ENCODE assay signal across 8 cellular contexts in genomic region chr12:120200364-120200817, GRCh38. TPM values are rescaled to one million over a fixed set of nuclear protein-coding genes. Genes with fewer than 3 reads are reported as not detected.
DNase-seq lines count a peak whose midpoint lies in the region; ATAC-seq and TF ChIP-seq lines count a peak whose summit lies in the region.
"Not testable (repeated sequence)": the region's sequence is repeated elsewhere in the genome, so short reads cannot be mapped to it uniquely, and the experiment has no call there.

No MANE protein-coding gene starts in this region.

- H3K27me3 ChIP-seq in AG04450 (ENCODE audit: control insufficient read depth, insufficient read depth, low read length); iPS-15b (ENCODE audit: control insufficient read depth, insufficient read depth, low read length); spleen (replicated peaks in 1 of 7): not testable (repeated sequence)

- TF ChIP-seq CTCF in AG04450 (IDR thresholded peaks at IDR 0.05; ENCODE audit: low read depth, low read length); HFF-Myc (IDR thresholded peaks at IDR 0.05; ENCODE audit: low read depth, low read length, missing control alignments); spleen (IDR thresholded peaks at IDR 0.05 in 8 of 11, conservative IDR thresholded peaks at IDR 0.05 in 3 of 11): not testable (repeated sequence)

- H3K27me3 Mint-ChIP-seq in activated naive CD8-positive, alpha-beta T cell treated with anti-CD3 and anti-CD28 coated beads for 36 hours = peaks cover 12% of the 10 kb centered on the region
- H3K27me3 Mint-ChIP-seq in effector memory CD8-positive, alpha-beta T cell; naive thymus-derived CD8-positive, alpha-beta T cell: not testable (repeated sequence)

- not testable (repeated sequence) for ATAC-seq in effector memory CD8-positive, alpha-beta T cell (replicated peaks); naive thymus-derived CD8-positive, alpha-beta T cell

- H3K4me3 ChIP-seq in AG04450 (ENCODE audit: low read depth, low read length) (peak overlapping the region; percentile 75), HFF-Myc (replicated peaks; ENCODE audit: low read depth, low read length) (peak overlapping the region; percentile 96), SK-N-MC (peak overlapping the region; percentile 89), iPS-15b (ENCODE audit: low read depth, low read length) (peak overlapping the region; percentile 100), spleen (peak overlapping the region; percentile 82 to 99 (median 96))

- H3K36me3 Mint-ChIP-seq in activated naive CD8-positive, alpha-beta T cell treated with anti-CD3 and anti-CD28 coated beads for 36 hours = peaks cover 58% of the 10 kb centered on the region
- peaks cover 62% of the 10 kb centered on the region for H3K36me3 Mint-ChIP-seq in effector memory CD8-positive, alpha-beta T cell (ENCODE audit: insufficient read depth)
- H3K36me3 Mint-ChIP-seq in naive thymus-derived CD8-positive, alpha-beta T cell = peaks cover 0 to 31% (median 10%) of the 10 kb centered on the region in 3 donors

- H3K36me3 ChIP-seq in SK-N-MC (ENCODE audit: insufficient read depth, low read length) (peaks cover 49% of the 10 kb centered on the region), iPS-15b (ENCODE audit: control insufficient read depth, insufficient read depth, low read length) (peaks cover 38% of the 10 kb centered on the region), spleen (peaks cover 0 to 45% (median 40%) of the 10 kb centered on the region in 6 donors)

- WGBS in spleen, 5 donors = 1 to 6% (median 2%) methylated on average over 17 of the region's 17 CpGs

- H3K4me1 Mint-ChIP-seq in activated naive CD8-positive, alpha-beta T cell treated with anti-CD3 and anti-CD28 coated beads for 36 hours = peaks cover 44% of the 10 kb centered on the region
- peaks cover 24 to 32% of the 10 kb centered on the region in 2 donors for H3K4me1 Mint-ChIP-seq in effector memory CD8-positive, alpha-beta T cell (ENCODE audit: low read depth in 2 of 2)
- peaks cover 12 to 45% (median 33%) of the 10 kb centered on the region in 4 donors for H3K4me1 Mint-ChIP-seq in naive thymus-derived CD8-positive, alpha-beta T cell

- not testable (repeated sequence) for H3K4me1 ChIP-seq in iPS-15b (ENCODE audit: control insufficient read depth, insufficient read depth, low read length)
- peaks cover 22 to 67% (median 57%) of the 10 kb centered on the region in 6 donors for H3K4me1 ChIP-seq in spleen

- intact Hi-C loops in spleen (cut with DNase I; ENCODE audit: low total_unique reads) = not testable (repeated sequence)

- H3K9me3 ChIP-seq in AG04450 (ENCODE audit: control insufficient read depth, insufficient read depth, low read length); SK-N-MC (ENCODE audit: low read depth, low read length); iPS-15b (ENCODE audit: control insufficient read depth, insufficient read depth, low read length); spleen: not testable (repeated sequence)

- POLR2A ChIA-PET in AG04450 (lab: Yijun Ruan, JAX) = interaction anchor here (0.9 to 4.2 kb wide), 23 partner anchors 9 to 113 kb away, joined by 3 to 149 read pairs (median 10); partner anchors contain the start of genes PXN, RAB35, RNU4-1 and RNU4-2
- POLR2A ChIA-PET in naive thymus-derived CD8-positive, alpha-beta T cell (lab: Charles Lee) = interaction anchor here (1.0 to 6.5 kb wide), 26 partner anchors 9 to 705 kb away, joined by 3 to 134 read pairs (median 6); partner anchors contain the start of genes BICDL1, DYNLL1, MLEC and POP5

- H3K4me3 Mint-ChIP-seq in activated naive CD8-positive, alpha-beta T cell treated with anti-CD3 and anti-CD28 coated beads for 36 hours = peak overlapping the region; percentile 92
- peak overlapping the region; percentile 96 for H3K4me3 Mint-ChIP-seq in effector memory CD8-positive, alpha-beta T cell
- peak overlapping the region; percentile 92 to 99 (median 98) for H3K4me3 Mint-ChIP-seq in naive thymus-derived CD8-positive, alpha-beta T cell

- H3K27ac ChIP-seq in AG04450 (ENCODE audit: low read depth, low read length) (peak overlapping the region; percentile 75), SK-N-MC (peak overlapping the region; percentile 96), spleen (peak overlapping the region; percentile 78 to 96 (median 89))

- not testable (repeated sequence) for H3K9me3 Mint-ChIP-seq in activated naive CD8-positive, alpha-beta T cell treated with anti-CD3 and anti-CD28 coated beads for 36 hours; effector memory CD8-positive, alpha-beta T cell; naive thymus-derived CD8-positive, alpha-beta T cell

- H3K27ac Mint-ChIP-seq in activated naive CD8-positive, alpha-beta T cell treated with anti-CD3 and anti-CD28 coated beads for 36 hours = peak overlapping the region; percentile 99
- peak overlapping the region; percentile 96 to 99 for H3K27ac Mint-ChIP-seq in effector memory CD8-positive, alpha-beta T cell
- H3K27ac Mint-ChIP-seq in naive thymus-derived CD8-positive, alpha-beta T cell = peak overlapping the region; percentile 92 to 99 (median 98)

- CTCF ChIA-PET in AG04450 (lab: Charles Lee) = interaction anchor here (0.7 to 6.0 kb wide), 19 partner anchors 9 to 81 kb away, joined by 3 to 62 read pairs (median 9); partner anchors contain the start of gene PXN

- not testable (repeated sequence) for DNase-seq in AG04450 (ENCODE audit: low read depth, low spot score); HFF-Myc (ENCODE audit: extremely low read depth, low read depth); SK-N-MC (ENCODE audit: low read depth, low spot score); activated naive CD8-positive, alpha-beta T cell treated with anti-CD3 and anti-CD28 coated beads for 36 hours; effector memory CD8-positive, alpha-beta T cell; naive thymus-derived CD8-positive, alpha-beta T cell; spleen

- TF ChIP-seq POLR2A in spleen (IDR thresholded peaks at IDR 0.05) = not testable (repeated sequence)

- H3K9ac ChIP-seq in SK-N-MC (ENCODE audit: insufficient read length) = peak overlapping the region; percentile 97
- peak overlapping the region; percentile 100 for H3K9ac ChIP-seq in iPS-15b (ENCODE audit: low read depth, low read length)

RNA-seq across cellular contexts. Expression of gene RPLP0, which starts 0.5 kb away (rescaled TPM):
- polyA plus RNA-seq in AG04450 (2011; rRNA removed) (4,854 and 5,695 TPM in 2 replicates), spleen (1,000 to 10,000 TPM; 3,423 to 5,071 (median 3,908) TPM)
- polyA minus RNA-seq in AG04450 (2011; rRNA and poly(A)+ RNA removed) = 2,992 and 3,454 TPM in 2 replicates
- 1,000 to 10,000 TPM; 3,852 to 4,173 TPM for total RNA-seq in activated naive CD8-positive, alpha-beta T cell treated with anti-CD3 and anti-CD28 coated beads for 36 hours
- total RNA-seq in naive thymus-derived CD8-positive, alpha-beta T cell = 1,000 to 10,000 TPM; 1,511 to 1,568 TPM
- 1,000 to 10,000 TPM; 1,821 to 2,320 (median 1,964) TPM for polyA plus RNA-seq in naive thymus-derived CD8-positive, alpha-beta T cell
- total RNA-seq in spleen = 1,000 to 10,000 TPM; 1,023 to 1,741 (median 1,286) TPM

RNA-seq across cellular contexts. Expression of gene GCN1, which starts 5.9 kb away (rescaled TPM):
- polyA plus RNA-seq in AG04450 (2011; rRNA removed) = 44.5 and 50.4 TPM in 2 replicates
- polyA minus RNA-seq in AG04450 (2011; rRNA and poly(A)+ RNA removed) = 144 and 184 TPM in 2 replicates
- 100 to 1,000 TPM; 143 to 146 TPM for total RNA-seq in activated naive CD8-positive, alpha-beta T cell treated with anti-CD3 and anti-CD28 coated beads for 36 hours
- 100 to 1,000 TPM; 132 to 133 TPM for total RNA-seq in naive thymus-derived CD8-positive, alpha-beta T cell
- polyA plus RNA-seq in naive thymus-derived CD8-positive, alpha-beta T cell = 10 to 100 TPM; 14.9 to 28.3 (median 23.8) TPM
- 100 to 1,000 TPM in 4 of 7 donors, 10 to 100 TPM in 3; 91.6 to 131 (median 106) TPM for total RNA-seq in spleen
- 10 to 100 TPM; 10.4 to 22.1 (median 14.5) TPM for polyA plus RNA-seq in spleen
